In genomic region chr2:218230882-218231281, GRCh38 we compare ENCODE assay signal across 8 cellular contexts. TPM values are rescaled to one million over a fixed set of nuclear protein-coding genes. Genes with fewer than 3 reads are reported as not detected.
DNase-seq lines count a peak whose midpoint lies in the region; ATAC-seq, FAIRE-seq and TF ChIP-seq lines count a peak whose summit lies in the region.

No MANE protein-coding gene starts in this region.

- peak; percentile 73 for FAIRE-seq in K562 (lab: Jason Lieb, UNC)

- peak overlapping the region in 1 of 8 donors; percentile 84 for H3K4me3 Mint-ChIP-seq in naive B cell

- POLR2A ChIA-PET in GM10248 (lab: Yijun Ruan, JAX), result interaction anchor here (0.6 kb wide), 1 partner anchor 13 kb away, joined by 3 read pairs; no protein-coding TSS in a partner anchor
- POLR2A ChIA-PET in K562 (lab: Yijun Ruan, JAX), result interaction anchor here (0.7 to 1.2 kb wide), 2 partner anchors 26 to 40 kb away, joined by 3 to 6 read pairs; partner anchors contain the start of gene PNKD

- H3K36me3 Mint-ChIP-seq in naive B cell, result peaks cover 22 to 24% of the 10 kb centered on the region in 2 donors

- CTCF ChIA-PET in GM10248 (lab: Yijun Ruan, JAX) (interaction anchor here (0.9 to 6.7 kb wide), 8 partner anchors 9 to 39 kb away, joined by 3 to 39 read pairs (median 7); partner anchors contain the start of genes AAMP, ARPC2 and PNKD), K562 (lab: Yijun Ruan, JAX; ENCODE audit: low intra/inter-chr PET ratio) (no interaction called here)

- no peak for TF ChIP-seq RAD21 in K562 (CRISPR knock-in tag; conservative IDR thresholded peaks at IDR 0.05 in 1 of 2, IDR thresholded peaks at IDR 0.05 in 1 of 2)

- H2AFZ ChIP-seq in Loucy (ENCODE audit: low read length), result no peak overlapping the region
- no peak overlapping the region for H2AFZ ChIP-seq in K562 (ENCODE audit: low read depth, low read length)

- peaks cover 12% of the 10 kb centered on the region for H3F3A ChIP-seq in Loucy (ENCODE audit: low read depth)

- H3K9me1 ChIP-seq in K562 (ENCODE audit: control insufficient read depth, insufficient read depth, low read length), result no peaks in the 10 kb centered on the region

- in situ Hi-C loops in K562 (cut with MboI), result no loop called here

- H3K27me3 Mint-ChIP-seq in naive B cell, result no peaks in the 10 kb centered on the region

- H3K36me3 ChIP-seq in Loucy (ENCODE audit: insufficient read depth, low read length), result peaks cover 83% of the 10 kb centered on the region
- peaks cover 73% of the 10 kb centered on the region for H3K36me3 ChIP-seq in K562 (ENCODE audit: control insufficient read depth, insufficient read depth, low read length)

- no peaks in the 10 kb centered on the region for H3K27me3 ChIP-seq in Loucy (ENCODE audit: insufficient read depth, low read length, poor library complexity, severe bottlenecking)
- no peaks in the 10 kb centered on the region for H3K27me3 ChIP-seq in K562 (ENCODE audit: control insufficient read depth in 2 of 2, insufficient read depth in 2 of 2, low read length in 2 of 2)

- peak overlapping the region; percentile 64 for H3K4me3 ChIP-seq in Loucy (ENCODE audit: low read length, poor library complexity, severe bottlenecking)
- H3K4me3 ChIP-seq in K562, result no peak overlapping the region

- ATAC-seq in GM21529 (IDR thresholded peaks at IDR 0.05; ENCODE audit: unreplicated experiment) (peak; percentile 41), K562 (peak; percentile 95), naive B cell (ENCODE audit: low read depth in 2 of 2) (peak; percentile 70 to 75), HG03095 (IDR thresholded peaks at IDR 0.05; ENCODE audit: unreplicated experiment) (no peak)

- DNase-seq in GM10248 (ENCODE audit: extremely low spot score), result peak; percentile 35
- DNase-seq in K562 (ENCODE audit: extremely low read depth in 1 of 4, low spot score in 3 of 4), result peak in 3 of 4 experiments; percentile 19 to 59 (median 25)
- no peak for DNase-seq in naive B cell
- DNase-seq in ecto neural progenitor cell (ENCODE audit: low spot score), result no peak
- DNase-seq in DMS153 (lab: John Stamatoyannopoulos, UW), result no peak

- H3K27ac Mint-ChIP-seq in naive B cell, result peak overlapping the region; percentile 9 to 91 (median 48)

- H4K20me1 ChIP-seq in Loucy (ENCODE audit: insufficient read depth, low read length, poor library complexity, severe bottlenecking) (peaks cover 4% of the 10 kb centered on the region), K562 (replicated peaks; ENCODE audit: control insufficient read depth, insufficient read depth, low read length) (no peaks in the 10 kb centered on the region)

- BruUV-seq in K562 (replicated peaks; lab: Mats Ljungman, UMichigan), result no TSS peak

- peaks cover 0 to 1% (median 0%) of the 10 kb centered on the region in 7 donors for H3K9me3 Mint-ChIP-seq in naive B cell

- TF ChIP-seq CTCF in GM10248 (IDR thresholded peaks at IDR 0.05; ENCODE audit: control extremely low read depth, extremely low read depth, low read depth, missing control alignments), result no peak
- peak; percentile 53; the same call in 1 of the 2 replicates for TF ChIP-seq CTCF in Loucy (conservative IDR thresholded peaks at IDR 0.05; ENCODE audit: low read length)
- TF ChIP-seq CTCF in K562 (IDR thresholded peaks at IDR 0.05 in 2 of 3, conservative IDR thresholded peaks at IDR 0.05 in 1 of 3; ENCODE audit: insufficient read depth in 2 of 3, low read depth in 1 of 3, low read length in 3 of 3), result peak; percentile 10 to 18 (median 16); a peak in 2 of 6 replicates

- TF ChIP-seq POLR2A in K562 (conservative IDR thresholded peaks at IDR 0.05), result no peak

- H3K9me3 ChIP-seq in Loucy (ENCODE audit: insufficient read depth, low read depth, low read length) (no peaks in the 10 kb centered on the region), K562 (replicated peaks; ENCODE audit: control insufficient read depth, insufficient read depth, low read depth, low read length) (no peaks in the 10 kb centered on the region)

- intact Hi-C loops in K562 (cut with micrococcal nuclease), result no loop called here

- H3K4me1 Mint-ChIP-seq in naive B cell, result peaks cover 24 to 47% (median 26%) of the 10 kb centered on the region in 3 donors

- H3K9me2 ChIP-seq in Loucy (replicated peaks; ENCODE audit: low read depth, low read length), result no peaks in the 10 kb centered on the region

- 18% methylated on average over 1 of the region's 1 CpG for WGBS in K562 (ENCODE audit: insufficient coverage, low coverage, missing lambda C conversion rate)

- H3K9ac ChIP-seq in Loucy (ENCODE audit: low read depth, low read length, poor library complexity, severe bottlenecking) (peak overlapping the region; percentile 72), K562 (ENCODE audit: insufficient read depth in 1 of 2, low read depth in 2 of 2, low read length in 2 of 2) (no peak overlapping the region)

- peaks cover 78% of the 10 kb centered on the region for H3K79me2 ChIP-seq in Loucy (ENCODE audit: insufficient read depth, low read length)
- H3K79me2 ChIP-seq in K562 (ENCODE audit: control insufficient read depth, insufficient read depth, low read length), result no peaks in the 10 kb centered on the region

- H3K4me2 ChIP-seq in Loucy (ENCODE audit: low read depth, low read length, poor library complexity, severe bottlenecking), result peak overlapping the region; percentile 66
- H3K4me2 ChIP-seq in K562 (ENCODE audit: insufficient read depth, low read length), result no peak overlapping the region

- no peak overlapping the region for H3K27ac ChIP-seq in K562 (ENCODE audit: extremely low read depth, low read depth, low read length)

- peaks cover 38% of the 10 kb centered on the region for H3K4me1 ChIP-seq in Loucy (ENCODE audit: insufficient read depth, low read length, poor library complexity, severe bottlenecking)
- no peaks in the 10 kb centered on the region; a peak in 1 of 5 replicates for H3K4me1 ChIP-seq in K562 (replicated peaks in 1 of 2; ENCODE audit: control insufficient read depth in 2 of 2, insufficient read depth in 2 of 2, low read length in 2 of 2)

- TF ChIP-seq EP300 in K562 (IDR thresholded peaks at IDR 0.05; ENCODE audit: low read length), result no peak

RNA-seq across cellular contexts. Expression of gene ARPC2, which starts 13.9 kb away (rescaled TPM):
- 76.3 and 157 TPM in 2 replicates for total RNA-seq in K562 (2011; cell fraction: chromatin; rRNA removed; ENCODE audit: low replicate concordance)
- total RNA-seq in K562 (2011; cell fraction: nucleolus; rRNA removed), result 62.8 and 63.7 TPM in 2 replicates
- 86.4 and 141 TPM in 2 replicates for total RNA-seq in K562 (2011; cell fraction: nucleoplasm; rRNA removed)
- total RNA-seq in K562 (2014; rRNA removed), result 81.9 and 83.6 TPM in 2 replicates
- total RNA-seq in K562 (2014; rRNA removed; fragmentation: Illumina TruSeq; extraction: Trizol), result 89.4 and 93.0 TPM in 2 replicates
- total RNA-seq in K562 (2015; rRNA removed; fragmentation: Illumina TruSeq; extraction: Trizol), result 101 and 111 TPM in 2 replicates
- total RNA-seq in K562 (2021), result 81.4 and 91.5 TPM in 2 replicates
- polyA plus RNA-seq in K562 (2011; rRNA removed), result 178 and 187 TPM in 2 replicates
- 127 and 144 TPM in 2 replicates for polyA plus RNA-seq in K562 (2011; cell fraction: cytosol; rRNA removed)
- 90.4 and 115 TPM in 2 replicates for polyA plus RNA-seq in K562 (2011; cell fraction: nucleus; rRNA removed)
- 81.6 and 89.0 TPM in 2 replicates for polyA plus RNA-seq in K562 (2012)
- polyA plus RNA-seq in K562 (2014; fragmentation: Illumina TruSeq; extraction: Trizol), result 127 and 152 TPM in 2 replicates
- polyA plus RNA-seq in K562 (2014; fragmentation: Nextera tagmentation; extraction: Ambion mirVana), result 100 to 1,000 TPM in 1 of 2 experiments, 10 to 100 TPM in 1; 94.0 to 103 TPM
- 122 and 126 TPM in 2 replicates for polyA plus RNA-seq in K562 (2014; rRNA removed)
- 120 and 128 TPM in 2 replicates for polyA minus RNA-seq in K562 (2011; rRNA and poly(A)+ RNA removed)
- 60.8 and 105 TPM in 2 replicates for polyA minus RNA-seq in K562 (2011; cell fraction: cytosol; rRNA and poly(A)+ RNA removed)
- 38.5 and 57.2 TPM in 2 replicates for polyA minus RNA-seq in K562 (2011; cell fraction: nucleus; rRNA and poly(A)+ RNA removed)
- polyA plus RNA-seq in naive B cell (ENCODE audit: low read depth in 6 of 6), result 1,000 to 10,000 TPM in 1 of 6 donors, 100 to 1,000 TPM in 5; 672 to 1,268 (median 835) TPM

RNA-seq across cellular contexts. Expression of gene GPBAR1, which starts 29.9 kb away (rescaled TPM):
- 0.35 TPM in 1 of 2 replicates, not detected in the other for total RNA-seq in K562 (2011; cell fraction: chromatin; rRNA removed; ENCODE audit: low replicate concordance)
- total RNA-seq in K562 (2011; cell fraction: nucleolus; rRNA removed), result 0.33 TPM in 1 of 2 replicates, not detected in the other
- total RNA-seq in K562 (2011; cell fraction: nucleoplasm; rRNA removed), result 0.22 and 0.38 TPM in 2 replicates
- total RNA-seq in K562 (2014; rRNA removed), result not detected in 2 replicates
- total RNA-seq in K562 (2014; rRNA removed; fragmentation: Illumina TruSeq; extraction: Trizol), result not detected in 2 replicates
- not detected in 2 replicates for total RNA-seq in K562 (2015; rRNA removed; fragmentation: Illumina TruSeq; extraction: Trizol)
- total RNA-seq in K562 (2021), result not detected in 2 replicates
- not detected in 2 replicates for polyA plus RNA-seq in K562 (2011; rRNA removed)
- 0.04 TPM in 1 of 2 replicates, not detected in the other for polyA plus RNA-seq in K562 (2011; cell fraction: cytosol; rRNA removed)
- 0.07 and 0.09 TPM in 2 replicates for polyA plus RNA-seq in K562 (2011; cell fraction: nucleus; rRNA removed)
- polyA plus RNA-seq in K562 (2012), result 0.08 TPM in 1 of 2 replicates, not detected in the other
- not detected in 2 replicates for polyA plus RNA-seq in K562 (2014; fragmentation: Illumina TruSeq; extraction: Trizol)
- not detected for polyA plus RNA-seq in K562 (2014; fragmentation: Nextera tagmentation; extraction: Ambion mirVana)
- not detected in 2 replicates for polyA plus RNA-seq in K562 (2014; rRNA removed)
- polyA minus RNA-seq in K562 (2011; rRNA and poly(A)+ RNA removed), result not detected in 2 replicates
- polyA minus RNA-seq in K562 (2011; cell fraction: cytosol; rRNA and poly(A)+ RNA removed), result not detected in 2 replicates
- not detected in 2 replicates for polyA minus RNA-seq in K562 (2011; cell fraction: nucleus; rRNA and poly(A)+ RNA removed)
- polyA plus RNA-seq in naive B cell (ENCODE audit: low read depth in 6 of 6), result 1 to 10 TPM in 1 of 6 donors, under 1 TPM in 4, not detected in 1; 0.18 to 1.8 (median 0.33) TPM

RNA-seq across cellular contexts. Expression of gene AAMP, which starts 39.1 kb away (rescaled TPM):
- total RNA-seq in K562 (2011; cell fraction: chromatin; rRNA removed; ENCODE audit: low replicate concordance), result 32.1 and 75.8 TPM in 2 replicates
- total RNA-seq in K562 (2011; cell fraction: nucleolus; rRNA removed), result 53.4 and 63.2 TPM in 2 replicates
- 39.5 and 41.6 TPM in 2 replicates for total RNA-seq in K562 (2011; cell fraction: nucleoplasm; rRNA removed)
- total RNA-seq in K562 (2014; rRNA removed), result 156 and 197 TPM in 2 replicates
- 62.2 and 77.6 TPM in 2 replicates for total RNA-seq in K562 (2014; rRNA removed; fragmentation: Illumina TruSeq; extraction: Trizol)
- total RNA-seq in K562 (2015; rRNA removed; fragmentation: Illumina TruSeq; extraction: Trizol), result 94.1 and 99.2 TPM in 2 replicates
- 87.7 and 96.9 TPM in 2 replicates for total RNA-seq in K562 (2021)
- 39.5 and 47.3 TPM in 2 replicates for polyA plus RNA-seq in K562 (2011; rRNA removed)
- polyA plus RNA-seq in K562 (2011; cell fraction: cytosol; rRNA removed), result 74.7 and 140 TPM in 2 replicates
- 86.2 and 95.8 TPM in 2 replicates for polyA plus RNA-seq in K562 (2011; cell fraction: nucleus; rRNA removed)
- 76.3 and 79.7 TPM in 2 replicates for polyA plus RNA-seq in K562 (2012)
- 135 and 139 TPM in 2 replicates for polyA plus RNA-seq in K562 (2014; fragmentation: Illumina TruSeq; extraction: Trizol)
- polyA plus RNA-seq in K562 (2014; fragmentation: Nextera tagmentation; extraction: Ambion mirVana), result 1 to 10 TPM; 5.7 to 8.9 TPM
- 133 and 156 TPM in 2 replicates for polyA plus RNA-seq in K562 (2014; rRNA removed)
- 38.7 and 46.6 TPM in 2 replicates for polyA minus RNA-seq in K562 (2011; rRNA and poly(A)+ RNA removed)
- 31.6 and 40.7 TPM in 2 replicates for polyA minus RNA-seq in K562 (2011; cell fraction: cytosol; rRNA and poly(A)+ RNA removed)
- polyA minus RNA-seq in K562 (2011; cell fraction: nucleus; rRNA and poly(A)+ RNA removed), result 18.7 and 26.5 TPM in 2 replicates
- 100 to 1,000 TPM in 2 of 6 donors, 10 to 100 TPM in 4; 80.7 to 109 (median 96.4) TPM for polyA plus RNA-seq in naive B cell (ENCODE audit: low read depth in 6 of 6)

RNA-seq across cellular contexts. Expression of gene PNKD, which starts 39.4 kb away (rescaled TPM):
- total RNA-seq in K562 (2011; cell fraction: chromatin; rRNA removed; ENCODE audit: low replicate concordance), result 14.5 and 65.7 TPM in 2 replicates
- total RNA-seq in K562 (2011; cell fraction: nucleolus; rRNA removed), result 43.7 and 53.7 TPM in 2 replicates
- 35.0 and 68.9 TPM in 2 replicates for total RNA-seq in K562 (2011; cell fraction: nucleoplasm; rRNA removed)
- total RNA-seq in K562 (2014; rRNA removed), result 50.2 and 55.7 TPM in 2 replicates
- 17.5 and 26.0 TPM in 2 replicates for total RNA-seq in K562 (2014; rRNA removed; fragmentation: Illumina TruSeq; extraction: Trizol)
- total RNA-seq in K562 (2015; rRNA removed; fragmentation: Illumina TruSeq; extraction: Trizol), result 32.3 and 34.0 TPM in 2 replicates
- total RNA-seq in K562 (2021), result 59.5 and 60.1 TPM in 2 replicates
- 37.2 and 41.2 TPM in 2 replicates for polyA plus RNA-seq in K562 (2011; rRNA removed)
- polyA plus RNA-seq in K562 (2011; cell fraction: cytosol; rRNA removed), result 44.5 and 73.0 TPM in 2 replicates
- polyA plus RNA-seq in K562 (2011; cell fraction: nucleus; rRNA removed), result 74.3 and 129 TPM in 2 replicates
- polyA plus RNA-seq in K562 (2012), result 59.7 and 79.4 TPM in 2 replicates
- polyA plus RNA-seq in K562 (2014; fragmentation: Illumina TruSeq; extraction: Trizol), result 64.2 and 68.2 TPM in 2 replicates
- polyA plus RNA-seq in K562 (2014; fragmentation: Nextera tagmentation; extraction: Ambion mirVana), result 100 to 1,000 TPM in 1 of 2 experiments, 10 to 100 TPM in 1; 89.1 to 105 TPM
- 80.6 and 85.2 TPM in 2 replicates for polyA plus RNA-seq in K562 (2014; rRNA removed)
- 8.8 and 9.5 TPM in 2 replicates for polyA minus RNA-seq in K562 (2011; rRNA and poly(A)+ RNA removed)
- 11.2 and 13.5 TPM in 2 replicates for polyA minus RNA-seq in K562 (2011; cell fraction: cytosol; rRNA and poly(A)+ RNA removed)
- 11.0 and 18.3 TPM in 2 replicates for polyA minus RNA-seq in K562 (2011; cell fraction: nucleus; rRNA and poly(A)+ RNA removed)
- polyA plus RNA-seq in naive B cell (ENCODE audit: low read depth in 6 of 6), result 100 to 1,000 TPM in 5 of 6 donors, 10 to 100 TPM in 1; 99.4 to 143 (median 127) TPM

Comparison
In these comparisons a context has a peak if more than half of its experiments do, and no peak if none do; other contexts are left out.
1. DNase-seq: peak in GM10248 (single experiment) and K562 (3 of 4); none in naive B cell (single experiment), ecto neural progenitor cell (single experiment) and DMS153 (single experiment).